Comparison of ENCODE assay signal across 22 cellular contexts in genomic region chr15:47817825-47818681, GRCh38.
DNase-seq lines count a peak whose midpoint lies in the region; ATAC-seq and TF ChIP-seq lines count a peak whose summit lies in the region.
"Had no signal": no experiment of that assay in that cellular context is flagged by ENCODE, and none has a peak within 500 bp of the region (broad histone marks: within the 10 kb centered on the region; RNA-seq: fewer than 3 reads in every experiment).

No MANE protein-coding gene starts in this region.

- H3K18ac ChIP-seq in H9 (ENCODE audit: insufficient read length, low read depth, low read length): no peak overlapping the region

- no peak overlapping the region for H2BK5ac ChIP-seq in H9 (ENCODE audit: insufficient read length, low read length)

- no peaks in the 10 kb centered on the region; a peak in 1 of 5 replicates for H3K9me3 Mint-ChIP-seq in H9
- H3K9me3 Mint-ChIP-seq: CD4-positive, alpha-beta T cell; T-cell had no signal

- H4K8ac ChIP-seq in H9 (replicated peaks; ENCODE audit: insufficient read length, low read depth, low read length): no peak overlapping the region

- TF ChIP-seq CTCF in H9 (conservative IDR thresholded peaks at IDR 0.05): no peak

- no peaks in the 10 kb centered on the region for H4K20me1 ChIP-seq in H9 (ENCODE audit: control insufficient read depth, insufficient read depth, insufficient read length)
- H4K20me1 ChIP-seq: BLaER1 had no signal

- no peak overlapping the region for H2BK120ac ChIP-seq in H9 (ENCODE audit: low read depth, low read length, poor library complexity, severe bottlenecking)

- peak; percentile 44; the same call in 2 of the 3 replicates for ATAC-seq in SK-N-SH treated with all-trans-retinoic acid at 6 μM for 48 hours
- no peak for ATAC-seq in GM18870 (IDR thresholded peaks at IDR 0.05; ENCODE audit: unreplicated experiment)
- ATAC-seq: GM12878, Panc1, T-cell had no signal

- no peaks in the 10 kb centered on the region for H3K79me2 ChIP-seq in H9 (ENCODE audit: insufficient read depth, low read length)

- H2AFZ ChIP-seq in H9 (ENCODE audit: low read length): no peak overlapping the region

- H3K9me3 ChIP-seq in H9 (ENCODE audit: control insufficient read depth, low read depth, low read length): no peaks in the 10 kb centered on the region
- H3K9me3 ChIP-seq: BLaER1, Caco-2 had no signal

- no peak overlapping the region for H3K23ac ChIP-seq in H9 (ENCODE audit: insufficient read length, low read depth, low read length)

- H3K36me3 Mint-ChIP-seq in H9 (ENCODE audit: insufficient read depth in 1 of 3, low read depth in 3 of 3): no peaks in the 10 kb centered on the region
- H3K36me3 Mint-ChIP-seq: T-cell had no signal

- no peak overlapping the region for H2BK15ac ChIP-seq in H9 (ENCODE audit: low read depth, low read length)

- H3K27ac Mint-ChIP-seq in H9: peak overlapping the region in 1 of 3 experiments; percentile 22; a peak in 2 of 7 replicates
- H3K27ac Mint-ChIP-seq: CD4-positive, alpha-beta T cell; T-cell had no signal

- no peak overlapping the region for H2BK12ac ChIP-seq in H9 (ENCODE audit: insufficient read length, low read depth, low read length)

- H3K4me1 ChIP-seq in H9 (ENCODE audit: insufficient read depth, low read length): peaks cover 5% of the 10 kb centered on the region; the same call in 1 of the 2 replicates
- H3K4me1 ChIP-seq: Caco-2 had no signal

- no peak overlapping the region for H3K14ac ChIP-seq in H9 (ENCODE audit: insufficient read depth, low read length)

- no peak overlapping the region for H3K4ac ChIP-seq in H9 (ENCODE audit: low read depth, low read length)

- H4K5ac ChIP-seq in H9 (ENCODE audit: insufficient read length, low read depth, low read length): no peak overlapping the region

- peaks cover 38 to 55% of the 10 kb centered on the region in 2 experiments for H3K4me1 Mint-ChIP-seq in H9

- no peak overlapping the region for H3K4me3 Mint-ChIP-seq in H9
- H3K4me3 Mint-ChIP-seq: CD4-positive, alpha-beta T cell; T-cell had no signal

- no peak overlapping the region for H3K27ac ChIP-seq in H9 (ENCODE audit: insufficient read length, low read depth, low read length)
- H3K27ac ChIP-seq: BLaER1 had no signal

- no peak overlapping the region for H3K9ac ChIP-seq in H9 (ENCODE audit: extremely low read depth, insufficient read length, low read length)
- H3K9ac ChIP-seq: BLaER1 had no signal

- H3K27me3 ChIP-seq in H9 (ENCODE audit: insufficient read depth, low read length): no peaks in the 10 kb centered on the region
- H3K27me3 ChIP-seq: BLaER1 had no signal

- WGBS in H9 (ENCODE audit: extremely low coverage, insufficient read length, low lambda C conversion rate): no CpG with 5 or more reads among the region's 6 CpGs

- H3K4me2 ChIP-seq in H9 (ENCODE audit: insufficient read depth, insufficient read length, low read length): no peak overlapping the region
- H3K4me2 ChIP-seq: BLaER1 had no signal

- no peak overlapping the region for H3T11ph ChIP-seq in H9 (ENCODE audit: low read length)

- no peaks in the 10 kb centered on the region for H3K23me2 ChIP-seq in H9 (ENCODE audit: insufficient read length, low read depth, low read length, poor library complexity, severe bottlenecking)

- peaks cover 1% of the 10 kb centered on the region; the same call in 1 of the 2 replicates for H3K27me3 Mint-ChIP-seq in H9 (ENCODE audit: low read depth)
- H3K27me3 Mint-ChIP-seq: CD4-positive, alpha-beta T cell had no signal

- intact Hi-C loops in cardiac septum (cut with DNase I): no loop called here

- no peak overlapping the region for H2BK20ac ChIP-seq in H9 (ENCODE audit: low read depth, low read length, poor library complexity, severe bottlenecking)

- no peak overlapping the region for H2AK5ac ChIP-seq in H9 (ENCODE audit: insufficient read length, low read length)

- DNase-seq in H9: peak; percentile 39
- peak; percentile 29 for DNase-seq in iPS-NIHi7 (ENCODE audit: extremely low spot score)
- no peak for DNase-seq in epidermal melanocyte (ENCODE audit: insufficient read length, low spot score)
- DNase-seq in NCI-H446 treated with DMSO at 0.1 percent for 48 hours (lab: John Stamatoyannopoulos, UW): no peak
- no peak for DNase-seq in cardiac septum (ENCODE audit: low spot score)
- DNase-seq: Caco-2; CD4-positive, alpha-beta T cell; DMS 273 treated with DMSO at 0.1 percent for 48 hours; DMS79 treated with DMSO at 0.1 percent for 48 hours; KG1; NCI-H1105; NCI-H146; NCI-H2029 treated with DMSO at 0.1 percent for 48 hours; NCI-H774; NK-92 treated with Interleukin-12 subunit alpha and Interleukin-12 subunit beta, amount 100 ng/mL, for 24 hours; SIG-M5; T-cell had no signal

- H3K79me1 ChIP-seq in H9 (ENCODE audit: insufficient read depth, low read depth, low read length, poor library complexity, severe bottlenecking): no peaks in the 10 kb centered on the region

- H3K56ac ChIP-seq in H9 (ENCODE audit: insufficient read length, low read depth, low read length): no peak overlapping the region

- H4K91ac ChIP-seq in H9 (ENCODE audit: insufficient read length, low read depth, low read length): no peak overlapping the region

TF ChIP-seq in SK-N-SH treated with all-trans-retinoic acid at 6 μM for 48 hours, 23 proteins besides CTCF, POLR2A, EP300 and RAD21:
- TF ChIP-seq POU6F1 (CRISPR knock-in tag; IDR thresholded peaks at IDR 0.05; ENCODE audit: borderline replicate concordance, low read depth): no peak
- TF ChIP-seq ESRRG (CRISPR knock-in tag; IDR thresholded peaks at IDR 0.05): no peak
- no peak for TF ChIP-seq TOX (CRISPR knock-in tag; IDR thresholded peaks at IDR 0.05; ENCODE audit: borderline replicate concordance)
- TF ChIP-seq CSDC2 (CRISPR knock-in tag; IDR thresholded peaks at IDR 0.05): no peak
- TF ChIP-seq CSRNP3 (CRISPR knock-in tag; IDR thresholded peaks at IDR 0.05): no peak
- no peak for TF ChIP-seq OSR1 (CRISPR knock-in tag; IDR thresholded peaks at IDR 0.05)
- no peak for TF ChIP-seq ISL1 (CRISPR knock-in tag; IDR thresholded peaks at IDR 0.05)
- TF ChIP-seq TCF4 (CRISPR knock-in tag; IDR thresholded peaks at IDR 0.05; ENCODE audit: borderline replicate concordance): no peak
- TF ChIP-seq TSHZ2 (CRISPR knock-in tag; IDR thresholded peaks at IDR 0.05): no peak

Comparison
In these comparisons a context has a peak if more than half of its experiments do, and no peak if none do; other contexts are left out.
1. DNase-seq: peak in H9 (single experiment) and iPS-NIHi7 (single experiment); none in epidermal melanocyte (single experiment), NCI-H446 treated with DMSO at 0.1 percent for 48 hours (single experiment) and cardiac septum (single experiment).